ENCODE assay signal across 8 cellular contexts in the genomic region with DNA sequence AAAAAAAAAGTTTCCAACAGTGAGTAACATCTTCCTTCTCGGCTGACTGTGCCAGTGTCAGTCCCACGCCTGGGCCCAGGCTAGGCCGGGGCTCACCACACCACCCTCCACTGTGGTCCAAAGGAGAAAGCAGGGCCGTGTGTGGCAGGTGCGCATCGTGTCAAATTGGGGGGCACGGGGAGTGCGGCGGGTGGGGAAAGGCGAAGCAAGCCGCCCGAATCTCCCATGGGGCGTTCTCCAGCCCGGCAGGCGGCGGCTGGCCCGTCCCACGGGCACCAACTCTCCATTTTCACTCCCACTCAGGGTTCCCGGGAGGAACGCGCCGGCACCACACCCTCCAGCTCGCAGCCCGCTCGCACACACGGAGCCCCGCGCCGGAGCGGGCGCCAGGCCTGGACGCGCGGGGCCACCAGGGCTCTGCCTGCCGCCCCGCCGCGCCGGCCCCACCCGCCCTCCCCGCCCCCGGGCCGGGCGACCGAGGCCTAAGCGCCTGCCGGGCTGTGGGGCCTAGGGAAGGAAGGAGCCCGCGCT. TPM values are rescaled to one million over a fixed set of nuclear protein-coding genes. Genes with fewer than 3 reads are reported as not detected.
DNase-seq lines count a peak whose midpoint lies in the region; ATAC-seq and TF ChIP-seq lines count a peak whose summit lies in the region.

No MANE protein-coding gene starts in this region.

- TF ChIP-seq CTCF in type B pancreatic cell (conservative IDR thresholded peaks at IDR 0.05), result no peak

- H3K9me3 ChIP-seq in ES-I3 (ENCODE audit: control insufficient read depth, insufficient read depth, low read length), result no peaks in the 10 kb centered on the region

- no peaks in the 10 kb centered on the region for H3K9me3 Mint-ChIP-seq in activated naive CD4-positive, alpha-beta T cell treated with anti-CD3 and anti-CD28 coated beads for 36 hours
- H3K9me3 Mint-ChIP-seq in type B pancreatic cell, result peaks cover 3% of the 10 kb centered on the region

- H3K27me3 Mint-ChIP-seq in activated naive CD4-positive, alpha-beta T cell treated with anti-CD3 and anti-CD28 coated beads for 36 hours (ENCODE audit: low read depth), result no peaks in the 10 kb centered on the region
- H3K27me3 Mint-ChIP-seq in type B pancreatic cell, result no peaks in the 10 kb centered on the region

- intact Hi-C loops in activated naive CD4-positive, alpha-beta T cell treated with anti-CD3 and anti-CD28 coated beads for 36 hours (cut with micrococcal nuclease), result loop anchor here (5.0 to 10.0 kb wide), 10 partner anchors 314 to 1529 kb away; partner anchors contain the start of genes BTG1, CEP83 and SOCS2
- intact Hi-C loops in Right ventricle myocardium superior (cut with DNase I), result no loop called here
- intact Hi-C loops in posterior cingulate gyrus (cut with DNase I), result loop anchor here (5.0 kb wide), 2 partner anchors 141 to 454 kb away; no protein-coding TSS in a partner anchor

- peak overlapping the region; percentile 93 for H3K27ac Mint-ChIP-seq in activated naive CD4-positive, alpha-beta T cell treated with anti-CD3 and anti-CD28 coated beads for 36 hours
- peak overlapping the region; percentile 99 for H3K27ac Mint-ChIP-seq in type B pancreatic cell

- peaks cover 4% of the 10 kb centered on the region for H3K36me3 Mint-ChIP-seq in activated naive CD4-positive, alpha-beta T cell treated with anti-CD3 and anti-CD28 coated beads for 36 hours (ENCODE audit: low read depth)
- H3K36me3 Mint-ChIP-seq in type B pancreatic cell, result peaks cover 5% of the 10 kb centered on the region

- peak overlapping the region; percentile 90 for H3K4me3 Mint-ChIP-seq in activated naive CD4-positive, alpha-beta T cell treated with anti-CD3 and anti-CD28 coated beads for 36 hours
- H3K4me3 Mint-ChIP-seq in type B pancreatic cell, result peak overlapping the region; percentile 93

- H3K9ac ChIP-seq in ES-I3 (ENCODE audit: low read depth, low read length), result peak overlapping the region; percentile 76

- peaks cover 17% of the 10 kb centered on the region for H3K4me1 ChIP-seq in ES-I3 (ENCODE audit: insufficient read depth, low read length)

- peak; percentile 11 for ATAC-seq in HG02588 (IDR thresholded peaks at IDR 0.05; ENCODE audit: unreplicated experiment)
- peak; percentile 54 for ATAC-seq in Right ventricle myocardium superior (ENCODE audit: poor library complexity)
- ATAC-seq in HG03520 (IDR thresholded peaks at IDR 0.05; ENCODE audit: unreplicated experiment), result no peak

- H3K4me1 Mint-ChIP-seq in activated naive CD4-positive, alpha-beta T cell treated with anti-CD3 and anti-CD28 coated beads for 36 hours (ENCODE audit: low read depth), result peaks cover 30% of the 10 kb centered on the region
- peaks cover 36% of the 10 kb centered on the region for H3K4me1 Mint-ChIP-seq in type B pancreatic cell (ENCODE audit: unreplicated experiment)

- DNase-seq in OCI-M1 (lab: John Stamatoyannopoulos, UW), result peak; percentile 59
- DNase-seq in activated naive CD4-positive, alpha-beta T cell treated with anti-CD3 and anti-CD28 coated beads for 36 hours, result peak; percentile 67
- peak; percentile 69 for DNase-seq in Right ventricle myocardium superior
- DNase-seq in posterior cingulate gyrus, result peak in 9 of 10 donors; percentile 10 to 87 (median 20)
- DNase-seq in type B pancreatic cell (ENCODE audit: extremely low spot score, unreplicated experiment), result peak; percentile 71

- CTCF ChIA-PET in activated naive CD4-positive, alpha-beta T cell treated with anti-CD3 and anti-CD28 coated beads for 36 hours (lab: Charles Lee), result interaction anchor here (1.1 to 2.6 kb wide), 5 partner anchors 20 to 144 kb away, joined by 3 to 13 read pairs (median 4); no protein-coding TSS in a partner anchor

- no peaks in the 10 kb centered on the region for H3K36me3 ChIP-seq in ES-I3 (ENCODE audit: insufficient read depth, low read length)

RNA-seq across cellular contexts. Expression of gene EEA1, which starts 0.6 kb away (rescaled TPM):
- 10 to 100 TPM; 15.6 to 17.6 TPM for total RNA-seq in activated naive CD4-positive, alpha-beta T cell treated with anti-CD3 and anti-CD28 coated beads for 36 hours
- total RNA-seq in Right ventricle myocardium superior (22.1 TPM), type B pancreatic cell (ENCODE audit: low replicate concordance) (24.6 and 31.9 TPM in 2 replicates)

Comparison
In these comparisons a context has a peak if more than half of its experiments do, and no peak if none do; other contexts are left out.
1. DNase-seq: peak in every context shown above with its lines; median percentile 71 in type B pancreatic cell; 69 in Right ventricle myocardium superior; 67 in activated naive CD4-positive, alpha-beta T cell treated with anti-CD3 and anti-CD28 coated beads for 36 hours; 59 in OCI-M1; 20 in posterior cingulate gyrus.